In genomic region chr12:70721216-70721615, GRCh38 we compare ENCODE assay signal across 14 cellular contexts.
"Had no signal": no experiment of that assay in that cellular context is flagged by ENCODE, and none has a peak within 500 bp of the region (broad histone marks: within the 10 kb centered on the region; RNA-seq: fewer than 3 reads in every experiment).

No MANE protein-coding gene starts in this region.

- H3K4me3 ChIP-seq: coronary artery had no signal

- H3K9me3 Mint-ChIP-seq: activated B cell treated with CpG ODN at 0.5 μM for 24 hours; activated CD4-positive, alpha-beta T cell treated with anti-CD3 and anti-CD28 coated beads, Interleukin-2, amount 10 ng/mL, durations not matched to agents 24 days and 14 days; activated naive CD4-positive, alpha-beta T cell treated with anti-CD3 and anti-CD28 coated beads for 36 hours; activated T-helper 17 cell treated with anti-CD3 and anti-CD28 coated beads, Interleukin-2, amount 50 U/mL, for 72 hours; memory B cell; natural killer cell; stimulated activated naive CD8-positive, alpha-beta T cell treated with anti-CD3 and anti-CD28 coated beads, Interleukin-15, amount 100 ng/mL, for 72 hours; T-cell had no signal

- H3K4me1 Mint-ChIP-seq: stimulated activated naive CD8-positive, alpha-beta T cell treated with anti-CD3 and anti-CD28 coated beads, Interleukin-15, amount 100 ng/mL, for 72 hours had no signal

- H3K27ac Mint-ChIP-seq: activated B cell treated with CpG ODN at 0.5 μM for 24 hours; activated CD4-positive, alpha-beta T cell treated with anti-CD3 and anti-CD28 coated beads, Interleukin-2, amount 10 ng/mL, durations not matched to agents 24 days and 14 days; activated naive CD4-positive, alpha-beta T cell treated with anti-CD3 and anti-CD28 coated beads for 36 hours; activated T-helper 17 cell treated with anti-CD3 and anti-CD28 coated beads, Interleukin-2, amount 50 U/mL, for 72 hours; memory B cell; natural killer cell; T-cell had no signal

- DNase-seq: activated B cell treated with CpG ODN at 0.5 μM for 24 hours; activated CD4-positive, alpha-beta T cell treated with anti-CD3 and anti-CD28 coated beads, Interleukin-2, amount 10 ng/mL, durations not matched to agents 24 days and 14 days; activated CD8-positive, alpha-beta memory T cell treated with anti-CD3 and anti-CD28 coated beads for 24 hours; activated naive CD4-positive, alpha-beta T cell treated with anti-CD3 and anti-CD28 coated beads for 36 hours; effector CD8-positive, alpha-beta T cell; hippocampal formation; natural killer cell; stimulated activated CD4-positive, alpha-beta T cell treated with anti-CD3 and anti-CD28 coated beads, Interleukin-4, amount 100 ng/mL, for 1 hour; stimulated activated CD8-positive, alpha-beta memory T cell treated with anti-CD3 and anti-CD28 coated beads, Interleukin-4, amount 100 ng/mL, for 48 hours; stimulated activated naive CD8-positive, alpha-beta T cell treated with anti-CD3 and anti-CD28 coated beads, Interleukin-15, amount 100 ng/mL, for 72 hours; T-cell had no signal

- H3K4me3 Mint-ChIP-seq: activated B cell treated with CpG ODN at 0.5 μM for 24 hours; activated CD4-positive, alpha-beta T cell treated with anti-CD3 and anti-CD28 coated beads, Interleukin-2, amount 10 ng/mL, durations not matched to agents 24 days and 14 days; activated naive CD4-positive, alpha-beta T cell treated with anti-CD3 and anti-CD28 coated beads for 36 hours; activated T-helper 17 cell treated with anti-CD3 and anti-CD28 coated beads, Interleukin-2, amount 50 U/mL, for 72 hours; memory B cell; natural killer cell; stimulated activated naive CD8-positive, alpha-beta T cell treated with anti-CD3 and anti-CD28 coated beads, Interleukin-15, amount 100 ng/mL, for 72 hours; T-cell had no signal

- ATAC-seq: activated T-helper 17 cell treated with anti-CD3 and anti-CD28 coated beads, Interleukin-2, amount 50 U/mL, for 72 hours; natural killer cell; stimulated activated naive CD8-positive, alpha-beta T cell treated with anti-CD3 and anti-CD28 coated beads, Interleukin-15, amount 100 ng/mL, for 72 hours; T-cell had no signal

- H3K36me3 Mint-ChIP-seq: memory B cell, natural killer cell, T-cell had no signal
